In genomic region chr3:64161481-64161952, GRCh38 we compare ENCODE assay signal across 15 cellular contexts.
DNase-seq lines count a peak whose midpoint lies in the region; ATAC-seq and TF ChIP-seq lines count a peak whose summit lies in the region.
"Had no signal": no experiment of that assay in that cellular context is flagged by ENCODE, and none has a peak within 500 bp of the region (broad histone marks: within the 10 kb centered on the region; RNA-seq: fewer than 3 reads in every experiment).

No MANE protein-coding gene starts in this region.

- no peak overlapping the region for H3K4ac ChIP-seq in neuronal stem cell (ENCODE audit: low read length)

- H3K9ac ChIP-seq in neuronal stem cell (ENCODE audit: low read depth, low read length, poor library complexity): no peak overlapping the region

- DNase-seq in NCI-H187 treated with DMSO at 0.1 percent for 48 hours (lab: John Stamatoyannopoulos, UW) (peak; percentile 1), NCI-H187 (lab: John Stamatoyannopoulos, UW) (no peak), NCI-H748 treated with DMSO at 0.1 percent for 48 hours (lab: John Stamatoyannopoulos, UW) (peak; percentile 60), foreskin keratinocyte (peak in 1 of 2 donors; percentile 38), thyroid gland (no peak), neuronal stem cell (ENCODE audit: low spot score) (no peak), pons (ENCODE audit: low spot score) (no peak)
- no peak for DNase-seq in central memory CD4-positive, alpha-beta T cell
- DNase-seq: activated CD4-positive, alpha-beta memory T cell treated with anti-CD3 and anti-CD28 coated beads for 36 hours; activated naive CD8-positive, alpha-beta T cell treated with anti-CD3 and anti-CD28 coated beads, Interleukin-2, amount 10 ng/mL, durations not matched to agents 7 days and 5 days; GF-D8; islet precursor cell; NCI-H1105; SHP77 had no signal

- H3K27ac ChIP-seq in foreskin keratinocyte: peak overlapping the region; percentile 58
- peak overlapping the region in 2 of 3 donors; percentile 69 to 85 for H3K27ac ChIP-seq in thyroid gland
- no peak overlapping the region for H3K27ac ChIP-seq in neuronal stem cell (replicated peaks; ENCODE audit: low read length)

- H3K14ac ChIP-seq in neuronal stem cell (ENCODE audit: low read length): no peak overlapping the region

- H3K36me3 ChIP-seq in thyroid gland: peaks cover 5% of the 10 kb centered on the region in 2 donors
- no peaks in the 10 kb centered on the region for H3K36me3 ChIP-seq in neuronal stem cell (replicated peaks in 1 of 2; ENCODE audit: control insufficient read depth in 2 of 2, insufficient read depth in 2 of 2, low read length in 2 of 2)

- ATAC-seq in foreskin keratinocyte: no peak
- ATAC-seq: HCT116 had no signal

- no peaks in the 10 kb centered on the region for H3K79me1 ChIP-seq in neuronal stem cell (ENCODE audit: low read depth, low read length)

- no peak for TF ChIP-seq POLR2A in thyroid gland (IDR thresholded peaks at IDR 0.05)

- H4K91ac ChIP-seq in neuronal stem cell (ENCODE audit: low read depth, low read length, poor library complexity): no peak overlapping the region

- no peak overlapping the region for H3K23ac ChIP-seq in neuronal stem cell (ENCODE audit: low read depth, low read length, poor library complexity)

- whole genome bisulfite sequencing in thyroid gland, 2 donors: 5 to 19% methylated on average over 2 of the region's 2 CpGs
- WGBS in neuronal stem cell (ENCODE audit: extremely low coverage in 2 of 2, insufficient read length in 2 of 2, insufficient replicate concordance in 1 of 2), 2 donors: no CpG with 5 or more reads among the region's 2 CpGs

- H3K4me3 ChIP-seq in thyroid gland (replicated peaks in 1 of 3) (no peak overlapping the region), neuronal stem cell (ENCODE audit: low read length in 2 of 2) (no peak overlapping the region)

- H2BK12ac ChIP-seq in neuronal stem cell (ENCODE audit: low read length): no peak overlapping the region

- no peak overlapping the region for H4K8ac ChIP-seq in neuronal stem cell (ENCODE audit: low read depth, low read length)

- H2AFZ ChIP-seq in neuronal stem cell (ENCODE audit: low read length): no peak overlapping the region

- H2BK120ac ChIP-seq in neuronal stem cell (ENCODE audit: low read depth, low read length): no peak overlapping the region

- H2BK15ac ChIP-seq in neuronal stem cell (ENCODE audit: low read length): no peak overlapping the region

- intact Hi-C loops in thyroid gland (cut with DNase I): no loop called here

- H2BK5ac ChIP-seq in neuronal stem cell (ENCODE audit: low read length): no peak overlapping the region

- H3K9me3 ChIP-seq in thyroid gland (no peaks in the 10 kb centered on the region), neuronal stem cell (replicated peaks in 1 of 2; ENCODE audit: control insufficient read depth in 2 of 2, insufficient read depth in 1 of 2, low read depth in 1 of 2, low read length in 2 of 2) (no peaks in the 10 kb centered on the region)

- TF ChIP-seq CTCF in foreskin keratinocyte (conservative IDR thresholded peaks at IDR 0.05) (no peak), thyroid gland (IDR thresholded peaks at IDR 0.05) (no peak)

- H3K27me3 ChIP-seq in foreskin keratinocyte (no peaks in the 10 kb centered on the region), thyroid gland (no peaks in the 10 kb centered on the region), neuronal stem cell (ENCODE audit: control insufficient read depth in 3 of 3, insufficient read depth in 3 of 3, low read depth in 1 of 3, low read length in 3 of 3) (no peaks in the 10 kb centered on the region)

- H3K4me2 ChIP-seq in neuronal stem cell (ENCODE audit: insufficient read depth, low read length, poor library complexity, severe bottlenecking): no peak overlapping the region

- H3K18ac ChIP-seq in neuronal stem cell (ENCODE audit: low read length): no peak overlapping the region

- H3K4me1 ChIP-seq in foreskin keratinocyte (peaks cover 44% of the 10 kb centered on the region), thyroid gland (peaks cover 66 to 75% of the 10 kb centered on the region in 2 donors), neuronal stem cell (ENCODE audit: control insufficient read depth in 2 of 2, insufficient read depth in 1 of 2, low read depth in 1 of 2, low read length in 2 of 2) (peaks cover 7 to 12% of the 10 kb centered on the region in 2 donors)

- H2AK5ac ChIP-seq in neuronal stem cell (ENCODE audit: low read depth, low read length): no peak overlapping the region

Comparison
In these comparisons a context has a peak if more than half of its experiments do, and no peak if none do; other contexts are left out.
1. DNase-seq: peak in NCI-H187 treated with DMSO at 0.1 percent for 48 hours (single experiment) and NCI-H748 treated with DMSO at 0.1 percent for 48 hours (single experiment); none in NCI-H187 (0 of 2), thyroid gland (0 of 2), central memory CD4-positive, alpha-beta T cell (single experiment), neuronal stem cell (single experiment) and pons (single experiment).